In the genomic region with DNA sequence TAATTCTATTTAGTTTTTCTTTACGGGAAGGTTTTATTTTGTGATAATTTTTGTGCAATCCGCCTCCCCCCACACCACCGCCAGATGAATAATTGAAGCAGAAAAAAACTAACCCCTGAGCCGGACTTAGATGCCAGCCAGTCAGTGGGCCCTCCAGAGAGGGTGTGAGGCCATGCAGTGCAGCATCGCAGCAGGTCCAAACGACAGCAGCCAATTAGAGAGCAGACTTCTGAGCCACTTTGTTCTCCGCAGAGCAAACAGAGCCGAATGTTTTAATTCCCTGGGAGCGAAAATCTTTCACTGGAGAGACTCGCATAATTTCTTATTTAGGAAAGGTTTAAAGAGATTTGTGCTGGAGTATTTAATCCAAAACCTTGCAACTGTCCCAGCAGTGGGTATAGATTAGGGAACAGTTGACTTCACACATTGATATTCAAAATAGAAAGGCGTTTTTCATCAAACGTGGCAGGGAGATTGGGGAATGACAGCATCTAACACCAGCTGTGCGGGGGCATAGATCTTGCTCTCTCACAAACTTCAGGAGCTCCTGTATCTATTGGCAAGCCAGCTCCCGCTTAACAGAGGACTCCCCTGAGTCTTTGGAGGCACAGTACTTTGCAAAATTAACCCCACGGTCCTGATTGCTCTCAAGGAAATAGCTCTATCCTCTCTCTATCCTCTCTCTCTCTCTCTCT, we compare ENCODE assay signal across 1 cellular context.
TF ChIP-seq lines count a peak whose summit lies in the region.

No MANE protein-coding gene starts in this region.

TF ChIP-seq in GM23338, 12 proteins besides CTCF, POLR2A, EP300 and RAD21 (continued from another document):
- TF ChIP-seq, protein P1, sequence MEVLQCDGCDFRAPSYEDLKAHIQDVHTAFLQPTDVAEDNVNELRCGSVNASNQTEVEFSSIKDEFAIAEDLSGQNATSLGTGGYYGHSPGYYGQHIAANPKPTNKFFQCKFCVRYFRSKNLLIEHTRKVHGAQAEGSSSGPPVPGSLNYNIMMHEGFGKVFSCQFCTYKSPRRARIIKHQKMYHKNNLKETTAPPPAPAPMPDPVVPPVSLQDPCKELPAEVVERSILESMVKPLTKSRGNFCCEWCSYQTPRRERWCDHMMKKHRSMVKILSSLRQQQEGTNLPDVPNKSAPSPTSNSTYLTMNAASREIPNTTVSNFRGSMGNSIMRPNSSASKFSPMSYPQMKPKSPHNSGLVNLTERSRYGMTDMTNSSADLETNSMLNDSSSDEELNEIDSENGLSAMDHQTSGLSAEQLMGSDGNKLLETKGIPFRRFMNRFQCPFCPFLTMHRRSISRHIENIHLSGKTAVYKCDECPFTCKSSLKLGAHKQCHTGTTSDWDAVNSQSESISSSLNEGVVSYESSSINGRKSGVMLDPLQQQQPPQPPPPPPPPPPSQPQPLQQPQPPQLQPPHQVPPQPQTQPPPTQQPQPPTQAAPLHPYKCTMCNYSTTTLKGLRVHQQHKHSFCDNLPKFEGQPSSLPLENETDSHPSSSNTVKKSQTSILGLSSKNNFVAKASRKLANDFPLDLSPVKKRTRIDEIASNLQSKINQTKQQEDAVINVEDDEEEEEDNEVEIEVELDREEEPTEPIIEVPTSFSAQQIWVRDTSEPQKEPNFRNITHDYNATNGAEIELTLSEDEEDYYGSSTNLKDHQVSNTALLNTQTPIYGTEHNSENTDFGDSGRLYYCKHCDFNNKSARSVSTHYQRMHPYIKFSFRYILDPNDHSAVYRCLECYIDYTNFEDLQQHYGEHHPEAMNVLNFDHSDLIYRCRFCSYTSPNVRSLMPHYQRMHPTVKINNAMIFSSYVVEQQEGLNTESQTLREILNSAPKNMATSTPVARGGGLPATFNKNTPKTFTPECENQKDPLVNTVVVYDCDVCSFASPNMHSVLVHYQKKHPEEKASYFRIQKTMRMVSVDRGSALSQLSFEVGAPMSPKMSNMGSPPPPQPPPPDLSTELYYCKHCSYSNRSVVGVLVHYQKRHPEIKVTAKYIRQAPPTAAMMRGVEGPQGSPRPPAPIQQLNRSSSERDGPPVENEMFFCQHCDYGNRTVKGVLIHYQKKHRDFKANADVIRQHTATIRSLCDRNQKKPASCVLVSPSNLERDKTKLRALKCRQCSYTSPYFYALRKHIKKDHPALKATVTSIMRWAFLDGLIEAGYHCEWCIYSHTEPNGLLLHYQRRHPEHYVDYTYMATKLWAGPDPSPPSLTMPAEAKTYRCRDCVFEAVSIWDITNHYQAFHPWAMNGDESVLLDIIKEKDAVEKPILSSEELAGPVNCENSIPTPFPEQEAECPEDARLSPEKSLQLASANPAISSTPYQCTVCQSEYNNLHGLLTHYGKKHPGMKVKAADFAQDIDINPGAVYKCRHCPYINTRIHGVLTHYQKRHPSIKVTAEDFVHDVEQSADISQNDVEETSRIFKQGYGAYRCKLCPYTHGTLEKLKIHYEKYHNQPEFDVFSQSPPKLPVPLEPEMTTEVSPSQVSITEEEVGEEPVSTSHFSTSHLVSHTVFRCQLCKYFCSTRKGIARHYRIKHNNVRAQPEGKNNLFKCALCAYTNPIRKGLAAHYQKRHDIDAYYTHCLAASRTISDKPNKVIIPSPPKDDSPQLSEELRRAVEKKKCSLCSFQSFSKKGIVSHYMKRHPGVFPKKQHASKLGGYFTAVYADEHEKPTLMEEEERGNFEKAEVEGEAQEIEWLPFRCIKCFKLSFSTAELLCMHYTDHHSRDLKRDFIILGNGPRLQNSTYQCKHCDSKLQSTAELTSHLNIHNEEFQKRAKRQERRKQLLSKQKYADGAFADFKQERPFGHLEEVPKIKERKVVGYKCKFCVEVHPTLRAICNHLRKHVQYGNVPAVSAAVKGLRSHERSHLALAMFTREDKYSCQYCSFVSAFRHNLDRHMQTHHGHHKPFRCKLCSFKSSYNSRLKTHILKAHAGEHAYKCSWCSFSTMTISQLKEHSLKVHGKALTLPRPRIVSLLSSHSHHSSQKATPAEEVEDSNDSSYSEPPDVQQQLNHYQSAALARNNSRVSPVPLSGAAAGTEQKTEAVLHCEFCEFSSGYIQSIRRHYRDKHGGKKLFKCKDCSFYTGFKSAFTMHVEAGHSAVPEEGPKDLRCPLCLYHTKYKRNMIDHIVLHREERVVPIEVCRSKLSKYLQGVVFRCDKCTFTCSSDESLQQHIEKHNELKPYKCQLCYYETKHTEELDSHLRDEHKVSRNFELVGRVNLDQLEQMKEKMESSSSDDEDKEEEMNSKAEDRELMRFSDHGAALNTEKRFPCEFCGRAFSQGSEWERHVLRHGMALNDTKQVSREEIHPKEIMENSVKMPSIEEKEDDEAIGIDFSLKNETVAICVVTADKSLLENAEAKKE (CRISPR knock-in tag; IDR thresholded peaks at IDR 0.05): no peak
TF ChIP-seq in GM23338: peak in this region for 0.
